3 cellular contexts compared by ENCODE assay signal in the genomic region with DNA sequence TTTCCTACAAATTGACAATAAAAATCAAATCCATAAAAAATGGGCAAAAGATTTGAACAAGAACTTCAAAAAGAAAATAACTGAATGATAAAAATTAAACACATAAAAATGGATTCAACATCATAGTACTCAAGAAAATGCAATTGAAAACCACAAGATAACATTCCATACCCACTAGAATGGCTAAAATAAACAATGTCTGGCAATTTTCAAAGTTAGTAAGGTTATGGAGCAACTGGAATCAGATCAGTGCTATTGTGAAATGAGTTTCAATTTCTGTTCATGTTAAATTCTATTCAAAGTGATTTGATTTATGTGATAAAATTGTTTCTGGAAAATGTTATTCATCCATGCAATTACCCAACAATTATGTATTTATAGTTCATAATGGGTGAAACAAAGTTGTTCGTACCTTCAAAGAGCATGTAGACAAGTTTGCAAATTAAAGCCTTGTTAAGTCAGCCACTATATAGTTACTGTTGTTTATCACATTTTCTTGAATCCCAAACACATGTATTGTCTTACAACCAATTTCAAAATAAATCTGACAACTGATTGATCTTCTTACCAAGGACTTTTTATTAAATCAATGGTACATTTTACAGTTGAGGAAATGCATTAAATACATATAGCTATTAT.
TF ChIP-seq lines count a peak whose summit lies in the region.

No MANE protein-coding gene starts in this region.

TF ChIP-seq in A549, 52 proteins besides CTCF, POLR2A, EP300 and RAD21 (continued from another document):
- TF ChIP-seq, protein P1, sequence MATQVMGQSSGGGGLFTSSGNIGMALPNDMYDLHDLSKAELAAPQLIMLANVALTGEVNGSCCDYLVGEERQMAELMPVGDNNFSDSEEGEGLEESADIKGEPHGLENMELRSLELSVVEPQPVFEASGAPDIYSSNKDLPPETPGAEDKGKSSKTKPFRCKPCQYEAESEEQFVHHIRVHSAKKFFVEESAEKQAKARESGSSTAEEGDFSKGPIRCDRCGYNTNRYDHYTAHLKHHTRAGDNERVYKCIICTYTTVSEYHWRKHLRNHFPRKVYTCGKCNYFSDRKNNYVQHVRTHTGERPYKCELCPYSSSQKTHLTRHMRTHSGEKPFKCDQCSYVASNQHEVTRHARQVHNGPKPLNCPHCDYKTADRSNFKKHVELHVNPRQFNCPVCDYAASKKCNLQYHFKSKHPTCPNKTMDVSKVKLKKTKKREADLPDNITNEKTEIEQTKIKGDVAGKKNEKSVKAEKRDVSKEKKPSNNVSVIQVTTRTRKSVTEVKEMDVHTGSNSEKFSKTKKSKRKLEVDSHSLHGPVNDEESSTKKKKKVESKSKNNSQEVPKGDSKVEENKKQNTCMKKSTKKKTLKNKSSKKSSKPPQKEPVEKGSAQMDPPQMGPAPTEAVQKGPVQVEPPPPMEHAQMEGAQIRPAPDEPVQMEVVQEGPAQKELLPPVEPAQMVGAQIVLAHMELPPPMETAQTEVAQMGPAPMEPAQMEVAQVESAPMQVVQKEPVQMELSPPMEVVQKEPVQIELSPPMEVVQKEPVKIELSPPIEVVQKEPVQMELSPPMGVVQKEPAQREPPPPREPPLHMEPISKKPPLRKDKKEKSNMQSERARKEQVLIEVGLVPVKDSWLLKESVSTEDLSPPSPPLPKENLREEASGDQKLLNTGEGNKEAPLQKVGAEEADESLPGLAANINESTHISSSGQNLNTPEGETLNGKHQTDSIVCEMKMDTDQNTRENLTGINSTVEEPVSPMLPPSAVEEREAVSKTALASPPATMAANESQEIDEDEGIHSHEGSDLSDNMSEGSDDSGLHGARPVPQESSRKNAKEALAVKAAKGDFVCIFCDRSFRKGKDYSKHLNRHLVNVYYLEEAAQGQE (IDR thresholded peaks at IDR 0.05): no peak
- peak; percentile 48; a peak in 2 of 4 replicates for TF ChIP-seq CEBPB (IDR thresholded peaks at IDR 0.05)
- no peak for TF ChIP-seq ESRRA (IDR thresholded peaks at IDR 0.05; ENCODE audit: borderline replicate concordance, low read length)
- TF ChIP-seq RFX5 (IDR thresholded peaks at IDR 0.05): no peak
- 0 out of 2 replicates have a peak, but pooled peaks have one; percentile 13 for TF ChIP-seq JUNB (IDR thresholded peaks at IDR 0.05)
- TF ChIP-seq KDM5A (IDR thresholded peaks at IDR 0.05): no peak
- no peak for TF ChIP-seq POLR2AphosphoS2 (conservative IDR thresholded peaks at IDR 0.05; ENCODE audit: low read length)
- no peak for TF ChIP-seq ZFP36 (IDR thresholded peaks at IDR 0.05; ENCODE audit: borderline replicate concordance, partially characterized antibody)
- no peak for TF ChIP-seq TP53 (CRISPR knock-in tag; IDR thresholded peaks at IDR 0.05)

TF ChIP-seq in HEK293, 187 proteins besides CTCF, POLR2A, EP300 and RAD21 (continues in another document):
- TF ChIP-seq, protein P2, sequence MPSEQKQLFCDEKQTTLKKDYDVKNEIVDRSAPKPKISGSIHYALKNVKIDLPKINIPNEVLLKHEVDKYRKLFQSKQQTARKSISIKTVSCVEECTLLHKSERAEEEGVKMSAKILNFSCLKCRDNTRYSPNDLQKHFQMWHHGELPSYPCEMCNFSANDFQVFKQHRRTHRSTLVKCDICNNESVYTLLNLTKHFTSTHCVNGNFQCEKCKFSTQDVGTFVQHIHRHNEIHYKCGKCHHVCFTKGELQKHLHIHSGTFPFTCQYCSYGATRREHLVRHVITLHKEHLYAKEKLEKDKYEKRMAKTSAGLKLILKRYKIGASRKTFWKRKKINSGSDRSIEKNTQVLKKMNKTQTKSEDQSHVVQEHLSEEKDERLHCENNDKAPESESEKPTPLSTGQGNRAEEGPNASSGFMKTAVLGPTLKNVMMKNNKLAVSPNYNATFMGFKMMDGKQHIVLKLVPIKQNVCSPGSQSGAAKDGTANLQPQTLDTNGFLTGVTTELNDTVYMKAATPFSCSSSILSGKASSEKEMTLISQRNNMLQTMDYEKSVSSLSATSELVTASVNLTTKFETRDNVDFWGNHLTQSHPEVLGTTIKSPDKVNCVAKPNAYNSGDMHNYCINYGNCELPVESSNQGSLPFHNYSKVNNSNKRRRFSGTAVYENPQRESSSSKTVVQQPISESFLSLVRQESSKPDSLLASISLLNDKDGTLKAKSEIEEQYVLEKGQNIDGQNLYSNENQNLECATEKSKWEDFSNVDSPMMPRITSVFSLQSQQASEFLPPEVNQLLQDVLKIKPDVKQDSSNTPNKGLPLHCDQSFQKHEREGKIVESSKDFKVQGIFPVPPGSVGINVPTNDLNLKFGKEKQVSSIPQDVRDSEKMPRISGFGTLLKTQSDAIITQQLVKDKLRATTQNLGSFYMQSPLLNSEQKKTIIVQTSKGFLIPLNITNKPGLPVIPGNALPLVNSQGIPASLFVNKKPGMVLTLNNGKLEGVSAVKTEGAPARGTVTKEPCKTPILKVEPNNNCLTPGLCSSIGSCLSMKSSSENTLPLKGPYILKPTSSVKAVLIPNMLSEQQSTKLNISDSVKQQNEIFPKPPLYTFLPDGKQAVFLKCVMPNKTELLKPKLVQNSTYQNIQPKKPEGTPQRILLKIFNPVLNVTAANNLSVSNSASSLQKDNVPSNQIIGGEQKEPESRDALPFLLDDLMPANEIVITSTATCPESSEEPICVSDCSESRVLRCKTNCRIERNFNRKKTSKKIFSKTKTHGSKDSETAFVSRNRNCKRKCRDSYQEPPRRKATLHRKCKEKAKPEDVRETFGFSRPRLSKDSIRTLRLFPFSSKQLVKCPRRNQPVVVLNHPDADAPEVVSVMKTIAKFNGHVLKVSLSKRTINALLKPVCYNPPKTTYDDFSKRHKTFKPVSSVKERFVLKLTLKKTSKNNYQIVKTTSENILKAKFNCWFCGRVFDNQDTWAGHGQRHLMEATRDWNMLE (tag by site-specific recombination; conservative IDR thresholded peaks at IDR 0.05; ENCODE audit: low read depth): no peak
- peak; percentile 29; the same call in 1 of the 2 replicates for TF ChIP-seq OSR2 (tag by site-specific recombination; IDR thresholded peaks at IDR 0.05)
- no peak for TF ChIP-seq ZNF558 (tag by site-specific recombination; IDR thresholded peaks at IDR 0.05)
- TF ChIP-seq ZNF768 (tag by site-specific recombination; IDR thresholded peaks at IDR 0.05): no peak
- no peak for TF ChIP-seq ZNF169 (tag by site-specific recombination; IDR thresholded peaks at IDR 0.05)
- TF ChIP-seq ZNF529 (tag by site-specific recombination; IDR thresholded peaks at IDR 0.05; ENCODE audit: insufficient replicate concordance): no peak
- TF ChIP-seq, protein P3, sequence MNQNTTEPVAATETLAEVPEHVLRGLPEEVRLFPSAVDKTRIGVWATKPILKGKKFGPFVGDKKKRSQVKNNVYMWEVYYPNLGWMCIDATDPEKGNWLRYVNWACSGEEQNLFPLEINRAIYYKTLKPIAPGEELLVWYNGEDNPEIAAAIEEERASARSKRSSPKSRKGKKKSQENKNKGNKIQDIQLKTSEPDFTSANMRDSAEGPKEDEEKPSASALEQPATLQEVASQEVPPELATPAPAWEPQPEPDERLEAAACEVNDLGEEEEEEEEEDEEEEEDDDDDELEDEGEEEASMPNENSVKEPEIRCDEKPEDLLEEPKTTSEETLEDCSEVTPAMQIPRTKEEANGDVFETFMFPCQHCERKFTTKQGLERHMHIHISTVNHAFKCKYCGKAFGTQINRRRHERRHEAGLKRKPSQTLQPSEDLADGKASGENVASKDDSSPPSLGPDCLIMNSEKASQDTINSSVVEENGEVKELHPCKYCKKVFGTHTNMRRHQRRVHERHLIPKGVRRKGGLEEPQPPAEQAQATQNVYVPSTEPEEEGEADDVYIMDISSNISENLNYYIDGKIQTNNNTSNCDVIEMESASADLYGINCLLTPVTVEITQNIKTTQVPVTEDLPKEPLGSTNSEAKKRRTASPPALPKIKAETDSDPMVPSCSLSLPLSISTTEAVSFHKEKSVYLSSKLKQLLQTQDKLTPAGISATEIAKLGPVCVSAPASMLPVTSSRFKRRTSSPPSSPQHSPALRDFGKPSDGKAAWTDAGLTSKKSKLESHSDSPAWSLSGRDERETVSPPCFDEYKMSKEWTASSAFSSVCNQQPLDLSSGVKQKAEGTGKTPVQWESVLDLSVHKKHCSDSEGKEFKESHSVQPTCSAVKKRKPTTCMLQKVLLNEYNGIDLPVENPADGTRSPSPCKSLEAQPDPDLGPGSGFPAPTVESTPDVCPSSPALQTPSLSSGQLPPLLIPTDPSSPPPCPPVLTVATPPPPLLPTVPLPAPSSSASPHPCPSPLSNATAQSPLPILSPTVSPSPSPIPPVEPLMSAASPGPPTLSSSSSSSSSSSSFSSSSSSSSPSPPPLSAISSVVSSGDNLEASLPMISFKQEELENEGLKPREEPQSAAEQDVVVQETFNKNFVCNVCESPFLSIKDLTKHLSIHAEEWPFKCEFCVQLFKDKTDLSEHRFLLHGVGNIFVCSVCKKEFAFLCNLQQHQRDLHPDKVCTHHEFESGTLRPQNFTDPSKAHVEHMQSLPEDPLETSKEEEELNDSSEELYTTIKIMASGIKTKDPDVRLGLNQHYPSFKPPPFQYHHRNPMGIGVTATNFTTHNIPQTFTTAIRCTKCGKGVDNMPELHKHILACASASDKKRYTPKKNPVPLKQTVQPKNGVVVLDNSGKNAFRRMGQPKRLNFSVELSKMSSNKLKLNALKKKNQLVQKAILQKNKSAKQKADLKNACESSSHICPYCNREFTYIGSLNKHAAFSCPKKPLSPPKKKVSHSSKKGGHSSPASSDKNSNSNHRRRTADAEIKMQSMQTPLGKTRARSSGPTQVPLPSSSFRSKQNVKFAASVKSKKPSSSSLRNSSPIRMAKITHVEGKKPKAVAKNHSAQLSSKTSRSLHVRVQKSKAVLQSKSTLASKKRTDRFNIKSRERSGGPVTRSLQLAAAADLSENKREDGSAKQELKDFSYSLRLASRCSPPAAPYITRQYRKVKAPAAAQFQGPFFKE (tag by site-specific recombination; IDR thresholded peaks at IDR 0.05; ENCODE audit: borderline replicate concordance): no peak

TF ChIP-seq in WTC11, 78 proteins besides CTCF, POLR2A, EP300 and RAD21 (continued from another document):
- TF ChIP-seq, protein P4, sequence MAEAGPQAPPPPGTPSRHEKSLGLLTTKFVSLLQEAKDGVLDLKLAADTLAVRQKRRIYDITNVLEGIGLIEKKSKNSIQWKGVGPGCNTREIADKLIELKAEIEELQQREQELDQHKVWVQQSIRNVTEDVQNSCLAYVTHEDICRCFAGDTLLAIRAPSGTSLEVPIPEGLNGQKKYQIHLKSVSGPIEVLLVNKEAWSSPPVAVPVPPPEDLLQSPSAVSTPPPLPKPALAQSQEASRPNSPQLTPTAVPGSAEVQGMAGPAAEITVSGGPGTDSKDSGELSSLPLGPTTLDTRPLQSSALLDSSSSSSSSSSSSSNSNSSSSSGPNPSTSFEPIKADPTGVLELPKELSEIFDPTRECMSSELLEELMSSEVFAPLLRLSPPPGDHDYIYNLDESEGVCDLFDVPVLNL (CRISPR knock-in tag; IDR thresholded peaks at IDR 0.05; ENCODE audit: borderline replicate concordance, low read depth): no peak
- TF ChIP-seq RELA (CRISPR knock-in tag; IDR thresholded peaks at IDR 0.05; ENCODE audit: borderline replicate concordance): no peak
- no peak for TF ChIP-seq TCF7 (CRISPR knock-in tag; IDR thresholded peaks at IDR 0.05; ENCODE audit: low read depth)
- TF ChIP-seq ZNF138 (CRISPR knock-in tag; conservative IDR thresholded peaks at IDR 0.05): no peak
- no peak for TF ChIP-seq CREM (CRISPR knock-in tag; IDR thresholded peaks at IDR 0.05)
- TF ChIP-seq NR1H2 (CRISPR knock-in tag; IDR thresholded peaks at IDR 0.05): no peak
- TF ChIP-seq, protein P5, sequence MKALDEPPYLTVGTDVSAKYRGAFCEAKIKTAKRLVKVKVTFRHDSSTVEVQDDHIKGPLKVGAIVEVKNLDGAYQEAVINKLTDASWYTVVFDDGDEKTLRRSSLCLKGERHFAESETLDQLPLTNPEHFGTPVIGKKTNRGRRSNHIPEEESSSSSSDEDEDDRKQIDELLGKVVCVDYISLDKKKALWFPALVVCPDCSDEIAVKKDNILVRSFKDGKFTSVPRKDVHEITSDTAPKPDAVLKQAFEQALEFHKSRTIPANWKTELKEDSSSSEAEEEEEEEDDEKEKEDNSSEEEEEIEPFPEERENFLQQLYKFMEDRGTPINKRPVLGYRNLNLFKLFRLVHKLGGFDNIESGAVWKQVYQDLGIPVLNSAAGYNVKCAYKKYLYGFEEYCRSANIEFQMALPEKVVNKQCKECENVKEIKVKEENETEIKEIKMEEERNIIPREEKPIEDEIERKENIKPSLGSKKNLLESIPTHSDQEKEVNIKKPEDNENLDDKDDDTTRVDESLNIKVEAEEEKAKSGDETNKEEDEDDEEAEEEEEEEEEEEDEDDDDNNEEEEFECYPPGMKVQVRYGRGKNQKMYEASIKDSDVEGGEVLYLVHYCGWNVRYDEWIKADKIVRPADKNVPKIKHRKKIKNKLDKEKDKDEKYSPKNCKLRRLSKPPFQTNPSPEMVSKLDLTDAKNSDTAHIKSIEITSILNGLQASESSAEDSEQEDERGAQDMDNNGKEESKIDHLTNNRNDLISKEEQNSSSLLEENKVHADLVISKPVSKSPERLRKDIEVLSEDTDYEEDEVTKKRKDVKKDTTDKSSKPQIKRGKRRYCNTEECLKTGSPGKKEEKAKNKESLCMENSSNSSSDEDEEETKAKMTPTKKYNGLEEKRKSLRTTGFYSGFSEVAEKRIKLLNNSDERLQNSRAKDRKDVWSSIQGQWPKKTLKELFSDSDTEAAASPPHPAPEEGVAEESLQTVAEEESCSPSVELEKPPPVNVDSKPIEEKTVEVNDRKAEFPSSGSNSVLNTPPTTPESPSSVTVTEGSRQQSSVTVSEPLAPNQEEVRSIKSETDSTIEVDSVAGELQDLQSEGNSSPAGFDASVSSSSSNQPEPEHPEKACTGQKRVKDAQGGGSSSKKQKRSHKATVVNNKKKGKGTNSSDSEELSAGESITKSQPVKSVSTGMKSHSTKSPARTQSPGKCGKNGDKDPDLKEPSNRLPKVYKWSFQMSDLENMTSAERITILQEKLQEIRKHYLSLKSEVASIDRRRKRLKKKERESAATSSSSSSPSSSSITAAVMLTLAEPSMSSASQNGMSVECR (CRISPR knock-in tag; IDR thresholded peaks at IDR 0.05; ENCODE audit: borderline replicate concordance): no peak
- no peak for TF ChIP-seq ESRRA (CRISPR knock-in tag; IDR thresholded peaks at IDR 0.05; ENCODE audit: borderline replicate concordance)
